In the genomic region with DNA sequence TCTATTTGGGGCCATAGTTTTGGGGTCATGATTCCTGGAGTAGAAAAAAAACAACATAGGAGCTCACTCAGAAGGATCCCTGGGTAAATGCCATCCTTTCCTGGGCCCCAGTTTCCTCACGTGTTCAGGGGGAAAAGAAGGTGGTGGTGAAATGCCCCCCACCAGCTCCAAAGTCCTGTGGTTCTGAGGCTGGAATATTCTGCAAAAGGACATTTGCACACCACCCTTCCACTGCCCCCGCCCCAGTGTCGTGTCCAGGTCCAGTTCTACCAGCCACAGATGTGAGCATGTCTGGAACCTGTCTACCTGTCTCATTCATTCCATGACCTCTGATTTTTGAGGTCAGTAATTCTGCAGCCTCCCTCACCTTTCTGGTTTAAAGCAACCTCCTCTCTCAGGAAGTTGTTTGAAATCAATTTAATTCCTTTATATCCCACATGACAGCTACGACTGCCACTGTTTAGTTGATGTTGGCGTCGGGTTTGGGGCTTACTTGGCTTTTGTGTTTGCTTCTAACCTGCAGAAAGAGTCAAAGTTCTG, we compare ENCODE assay signal across 9 cellular contexts.
DNase-seq lines count a peak whose midpoint lies in the region; ATAC-seq and TF ChIP-seq lines count a peak whose summit lies in the region.
"Had no signal": no experiment of that assay in that cellular context is flagged by ENCODE, and none has a peak within 500 bp of the region (broad histone marks: within the 10 kb centered on the region; RNA-seq: fewer than 3 reads in every experiment).

No MANE protein-coding gene starts in this region.

- H3K4me1 Mint-ChIP-seq in activated CD4-positive, alpha-beta T cell treated with anti-CD3 and anti-CD28 coated beads for 36 hours, result peaks cover 78% of the 10 kb centered on the region
- H3K4me1 Mint-ChIP-seq in activated naive CD8-positive, alpha-beta T cell treated with anti-CD3 and anti-CD28 coated beads for 36 hours, result peaks cover 69% of the 10 kb centered on the region

- H3K27me3 ChIP-seq in right lobe of liver, result no peaks in the 10 kb centered on the region
- no peaks in the 10 kb centered on the region for H3K27me3 ChIP-seq in stomach smooth muscle (ENCODE audit: control insufficient read depth in 1 of 2, insufficient read depth in 2 of 2, low read length in 2 of 2)
- H3K27me3 ChIP-seq: MG63 had no signal

- no peak for TF ChIP-seq POLR2A in right lobe of liver (IDR thresholded peaks at IDR 0.05)

- peak overlapping the region; percentile 56 for H3K4me3 Mint-ChIP-seq in activated CD4-positive, alpha-beta T cell treated with anti-CD3 and anti-CD28 coated beads for 36 hours
- H3K4me3 Mint-ChIP-seq in activated naive CD8-positive, alpha-beta T cell treated with anti-CD3 and anti-CD28 coated beads for 36 hours, result no peak overlapping the region

- peak overlapping the region in 2 of 3 donors; percentile 11 to 41 for H3K27ac ChIP-seq in right lobe of liver
- H3K27ac ChIP-seq in stomach smooth muscle (ENCODE audit: low read length), result peak overlapping the region; percentile 62

- intact Hi-C loops in activated CD4-positive, alpha-beta T cell treated with anti-CD3 and anti-CD28 coated beads for 36 hours (cut with DNase I, micrococcal nuclease), result loop anchor here (2.0 to 5.0 kb wide), 3 partner anchors 27 to 205 kb away; no protein-coding TSS in a partner anchor
- intact Hi-C loops in right lobe of liver (cut with DNase I), result no loop called here

- no peak overlapping the region for H3K4me3 ChIP-seq in right lobe of liver
- no peak overlapping the region for H3K4me3 ChIP-seq in stomach smooth muscle (ENCODE audit: low read length in 2 of 2)
- H3K4me3 ChIP-seq: MG63 had no signal

- H3K27ac Mint-ChIP-seq in activated CD4-positive, alpha-beta T cell treated with anti-CD3 and anti-CD28 coated beads for 36 hours, result peak overlapping the region; percentile 94
- H3K27ac Mint-ChIP-seq in activated naive CD8-positive, alpha-beta T cell treated with anti-CD3 and anti-CD28 coated beads for 36 hours, result peak overlapping the region; percentile 81

- TF ChIP-seq CTCF in right lobe of liver (IDR thresholded peaks at IDR 0.05), result no peak

- no peak for DNase-seq in activated CD4-positive, alpha-beta T cell treated with anti-CD3 and anti-CD28 coated beads for 36 hours
- no peak for DNase-seq in activated CD4-positive, alpha-beta T cell treated with anti-CD3 and anti-CD28 coated beads for 4 hours
- DNase-seq in activated naive CD8-positive, alpha-beta T cell treated with anti-CD3 and anti-CD28 coated beads for 36 hours, result no peak
- DNase-seq in right lobe of liver (no peak), NCI-H2107 treated with DMSO at 0.1 percent for 48 hours (lab: John Stamatoyannopoulos, UW; ENCODE audit: unreplicated experiment) (no peak), NCI-H524 (lab: John Stamatoyannopoulos, UW) (no peak), A172 (ENCODE audit: low spot score) (no peak)

- no peaks in the 10 kb centered on the region for H3K27me3 Mint-ChIP-seq in activated CD4-positive, alpha-beta T cell treated with anti-CD3 and anti-CD28 coated beads for 36 hours
- H3K27me3 Mint-ChIP-seq in activated naive CD8-positive, alpha-beta T cell treated with anti-CD3 and anti-CD28 coated beads for 36 hours, result no peaks in the 10 kb centered on the region

- H3K4me1 ChIP-seq in right lobe of liver (peaks cover 0 to 56% (median 31%) of the 10 kb centered on the region in 4 donors), stomach smooth muscle (ENCODE audit: control insufficient read depth, insufficient read depth, low read length) (peaks cover 43% of the 10 kb centered on the region)

- no peaks in the 10 kb centered on the region for H3K36me3 Mint-ChIP-seq in activated CD4-positive, alpha-beta T cell treated with anti-CD3 and anti-CD28 coated beads for 36 hours (ENCODE audit: low read depth)
- no peaks in the 10 kb centered on the region for H3K36me3 Mint-ChIP-seq in activated naive CD8-positive, alpha-beta T cell treated with anti-CD3 and anti-CD28 coated beads for 36 hours

- H3K9ac ChIP-seq in stomach smooth muscle (ENCODE audit: low read length in 2 of 2), result peak overlapping the region in 1 of 2 donors; percentile 23

- H3K9me3 ChIP-seq in right lobe of liver (no peaks in the 10 kb centered on the region), stomach smooth muscle (ENCODE audit: control insufficient read depth in 2 of 2, low read length in 2 of 2) (no peaks in the 10 kb centered on the region)
- H3K9me3 ChIP-seq: MG63 had no signal

- CTCF ChIA-PET in activated CD4-positive, alpha-beta T cell treated with anti-CD3 and anti-CD28 coated beads for 36 hours (lab: Charles Lee), result interaction anchor here (0.7 to 1.7 kb wide), 5 partner anchors 13 to 201 kb away, joined by 3 to 4 read pairs (median 3); no protein-coding TSS in a partner anchor

- no peak for ATAC-seq in activated CD4-positive, alpha-beta T cell treated with anti-CD3 and anti-CD28 coated beads for 36 hours
- no peak for ATAC-seq in right lobe of liver

- WGBS in right lobe of liver (ENCODE audit: insufficient coverage, low coverage, low lambda C conversion rate, missing lambda C conversion rate), result 58% methylated on average over 6 of the region's 6 CpGs

- H3K36me3 ChIP-seq in right lobe of liver (no peaks in the 10 kb centered on the region), stomach smooth muscle (ENCODE audit: control insufficient read depth in 2 of 2, insufficient read depth in 2 of 2, low read length in 2 of 2) (no peaks in the 10 kb centered on the region)

- H3K9me3 Mint-ChIP-seq in activated CD4-positive, alpha-beta T cell treated with anti-CD3 and anti-CD28 coated beads for 36 hours (ENCODE audit: low read depth), result no peaks in the 10 kb centered on the region
- no peaks in the 10 kb centered on the region for H3K9me3 Mint-ChIP-seq in activated naive CD8-positive, alpha-beta T cell treated with anti-CD3 and anti-CD28 coated beads for 36 hours

- POLR2A ChIA-PET in activated CD4-positive, alpha-beta T cell treated with anti-CD3 and anti-CD28 coated beads for 36 hours (lab: Charles Lee), result interaction anchor here (0.6 kb wide), 1 partner anchor 98 kb away, joined by 3 read pairs; no protein-coding TSS in a partner anchor

Comparison
In these comparisons a context has a peak if more than half of its experiments do, and no peak if none do; other contexts are left out.
1. intact Hi-C loops: an anchor here in activated CD4-positive, alpha-beta T cell treated with anti-CD3 and anti-CD28 coated beads for 36 hours (2.0 to 5.0 kb wide); none called in right lobe of liver.